Comparison of ENCODE assay signal across 8 cellular contexts in genomic region chr11:5624489-5625278, GRCh38. TPM values are rescaled to one million over a fixed set of nuclear protein-coding genes. Genes with fewer than 3 reads are reported as not detected.
DNase-seq lines count a peak whose midpoint lies in the region; ATAC-seq and TF ChIP-seq lines count a peak whose summit lies in the region.

Gene TRIM34 (plus strand): TSS chr11:5625001. CDS start chr11:5632332, 7,331 bp downstream.

- H3K27me3 Mint-ChIP-seq in activated naive CD8-positive, alpha-beta T cell = no peaks in the 10 kb centered on the region

- peak within 1 kb of the TSS; percentile 0 to 83 (median 60) for H3K4me3 ChIP-seq in heart left ventricle
- peak within 1 kb of the TSS; percentile 66 for H3K4me3 ChIP-seq in psoas muscle

- DNase-seq in 8988T (peak; percentile 52), SIG-M5 (lab: John Stamatoyannopoulos, UW) (peak; percentile 48), heart left ventricle (peak in 4 of 5 donors; percentile 36 to 61 (median 47)), psoas muscle (no peak), DMS79 (lab: John Stamatoyannopoulos, UW) (no peak)

- intact Hi-C loops in heart left ventricle (cut with DNase I) = loop anchor here in 5 of 10 donors (5.0 to 10.0 kb wide), 3 partner anchors 60 to 70 kb away; partner anchors contain the start of genes TRIM22 (in 4 of the 5) and TRIM5 (in 4 of the 5)
- intact Hi-C loops in psoas muscle (cut with DNase I) = loop anchor here in 1 of 2 donors (5.0 kb wide), 1 partner anchor 68 kb away; no protein-coding TSS in a partner anchor

- ATAC-seq in GM19023 (IDR thresholded peaks at IDR 0.05; ENCODE audit: unreplicated experiment) (peak; percentile 97), HG03139 (IDR thresholded peaks at IDR 0.05; ENCODE audit: unreplicated experiment) (peak; percentile 97), heart left ventricle (peak; percentile 81 to 97 (median 95)), psoas muscle (peak; percentile 40 to 77 (median 55))

- 20 to 30% (median 24%) methylated on average over 7 of the region's 7 CpGs for WGBS in heart left ventricle, 4 donors
- 17 to 30% (median 21%) methylated on average over 7 of the region's 7 CpGs for WGBS in psoas muscle, 3 donors

- no peak for TF ChIP-seq POLR2A in heart left ventricle (IDR thresholded peaks at IDR 0.05)

- H3K27me3 ChIP-seq in heart left ventricle (no peaks in the 10 kb centered on the region), psoas muscle (ENCODE audit: insufficient read depth in 3 of 3, low read length in 2 of 3) (no peaks in the 10 kb centered on the region)

- no peaks in the 10 kb centered on the region for H3K9me3 Mint-ChIP-seq in activated naive CD8-positive, alpha-beta T cell (ENCODE audit: low read depth)

- H3K36me3 Mint-ChIP-seq in activated naive CD8-positive, alpha-beta T cell = peaks cover 10% of the 10 kb centered on the region

- TF ChIP-seq CTCF in heart left ventricle (IDR thresholded peaks at IDR 0.05) = no peak
- TF ChIP-seq CTCF in psoas muscle (IDR thresholded peaks at IDR 0.05) = no peak

- H3K27ac Mint-ChIP-seq in activated naive CD8-positive, alpha-beta T cell = peak within 1 kb of the TSS; percentile 94

- H3K9me3 ChIP-seq in heart left ventricle = no peaks in the 10 kb centered on the region
- no peaks in the 10 kb centered on the region for H3K9me3 ChIP-seq in psoas muscle

- peaks cover 44% of the 10 kb centered on the region for H3K4me1 Mint-ChIP-seq in activated naive CD8-positive, alpha-beta T cell (ENCODE audit: low read depth)

- H3K27ac ChIP-seq in heart left ventricle (peak within 1 kb of the TSS; percentile 30 to 88 (median 74)), psoas muscle (peak within 1 kb of the TSS; percentile 46)

- H3K4me1 ChIP-seq in heart left ventricle (peaks cover 0 to 38% (median 18%) of the 10 kb centered on the region in 12 donors), psoas muscle (no peaks in the 10 kb centered on the region)

- H3K4me3 Mint-ChIP-seq in activated naive CD8-positive, alpha-beta T cell = peak within 1 kb of the TSS; percentile 93

- H3K36me3 ChIP-seq in heart left ventricle (peaks cover 0 to 2% (median 0%) of the 10 kb centered on the region in 9 donors), psoas muscle (ENCODE audit: insufficient read depth in 1 of 2, low read depth in 1 of 2) (no peaks in the 10 kb centered on the region)

RNA-seq across cellular contexts. Expression of gene TRIM34, which starts in this region (rescaled TPM):
- 1 to 10 TPM; 1.3 to 9.1 (median 1.6) TPM for total RNA-seq in heart left ventricle
- 1 to 10 TPM in 1 of 2 donors, under 1 TPM in 1; 0.72 to 1.9 TPM for polyA plus RNA-seq in heart left ventricle
- 1 to 10 TPM in 1 of 4 donors, under 1 TPM in 3; 0.48 to 1.3 (median 0.89) TPM for total RNA-seq in psoas muscle
- polyA plus RNA-seq in psoas muscle = under 1 TPM; 0.55 to 0.79 (median 0.67) TPM

Comparison
In these comparisons a context has a peak if more than half of its experiments do, and no peak if none do; other contexts are left out.
1. DNase-seq: peak in 8988T (single experiment), SIG-M5 (single experiment) and heart left ventricle (4 of 5); none in psoas muscle (0 of 2) and DMS79 (single experiment).
2. Peak in every context shown above with its lines, with median percentiles within 50 percentile points of each other: ATAC-seq.